Comparison of ENCODE assay signal across 15 cellular contexts in the genomic region with DNA sequence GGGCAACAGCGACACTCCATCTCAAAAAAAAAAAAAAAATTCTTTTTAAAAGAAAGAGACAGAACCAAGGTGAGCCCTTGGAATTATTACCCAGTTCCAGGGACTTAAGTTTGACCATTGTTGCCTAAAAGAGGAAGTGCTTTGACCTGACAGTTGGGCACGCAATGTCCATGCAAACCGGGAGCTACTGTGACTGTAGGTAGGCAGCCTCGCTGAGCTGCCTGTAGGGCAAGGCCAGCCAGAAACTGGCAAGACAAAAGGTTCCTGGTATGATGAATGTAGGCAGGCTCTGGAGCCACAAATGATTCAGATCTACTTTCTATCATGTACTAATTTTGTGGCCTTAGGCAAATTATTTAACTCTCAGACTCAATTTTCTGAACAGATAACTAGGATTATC.
DNase-seq lines count a peak whose midpoint lies in the region; ATAC-seq and TF ChIP-seq lines count a peak whose summit lies in the region.
"Had no signal": no experiment of that assay in that cellular context is flagged by ENCODE, and none has a peak within 500 bp of the region (broad histone marks: within the 10 kb centered on the region; RNA-seq: fewer than 3 reads in every experiment).

No MANE protein-coding gene starts in this region.

- H3K36me3 ChIP-seq in SK-N-SH (replicated peaks in 1 of 2; ENCODE audit: control insufficient read depth in 1 of 2, insufficient read depth in 2 of 2, low read length in 1 of 2), result no peaks in the 10 kb centered on the region
- H3K36me3 ChIP-seq in trophoblast cell (ENCODE audit: control insufficient read depth in 1 of 2, insufficient read depth in 2 of 2, low read length in 2 of 2), result peaks cover 0 to 2% of the 10 kb centered on the region in 2 experiments
- H3K36me3 ChIP-seq: BLaER1, HAP-1 had no signal

- 0 out of 2 replicates have a peak, but pooled peaks have one; percentile 3 for TF ChIP-seq RAD21 in SK-N-SH (IDR thresholded peaks at IDR 0.05; ENCODE audit: low read length)

- POLR2A ChIA-PET in SK-N-SH (lab: Yijun Ruan, JAX), result no interaction called here

- no peaks in the 10 kb centered on the region for H3F3A ChIP-seq in SK-N-SH (replicated peaks; ENCODE audit: insufficient read depth)

- H3K27ac ChIP-seq in SK-N-SH (ENCODE audit: low read depth in 2 of 2, low read length in 1 of 2), result no peak overlapping the region
- peak overlapping the region; percentile 7 for H3K27ac ChIP-seq in trophoblast cell (ENCODE audit: low read depth, low read length)
- H3K27ac ChIP-seq: 22Rv1, BLaER1, HL-60 had no signal

- H3K79me1 ChIP-seq in trophoblast cell (ENCODE audit: low read length), result peaks cover 38% of the 10 kb centered on the region

- H3K9ac ChIP-seq in SK-N-SH (no peak overlapping the region), trophoblast cell (ENCODE audit: low read length) (no peak overlapping the region)
- H3K9ac ChIP-seq: BLaER1 had no signal

- H3K4me3 ChIP-seq in SK-N-SH (ENCODE audit: low read depth in 2 of 2, low read length in 1 of 2) (no peak overlapping the region), epithelial cell of esophagus (ENCODE audit: low read length) (no peak overlapping the region), trophoblast cell (ENCODE audit: low read depth, low read length) (no peak overlapping the region)
- H3K4me3 ChIP-seq: BLaER1, HAP-1 had no signal

- H3K79me2 ChIP-seq in SK-N-SH (ENCODE audit: insufficient read depth), result no peaks in the 10 kb centered on the region
- H3K79me2 ChIP-seq in trophoblast cell (ENCODE audit: control insufficient read depth, insufficient read depth, low read length, poor library complexity), result peaks cover 9% of the 10 kb centered on the region

- no peak for TF ChIP-seq CTCF in SK-N-SH (IDR thresholded peaks at IDR 0.05)
- no peak for TF ChIP-seq CTCF in epithelial cell of esophagus (IDR thresholded peaks at IDR 0.05; ENCODE audit: insufficient read depth, low read depth, low read length, missing control alignments)

- H3K9me3 ChIP-seq in SK-N-SH, result no peaks in the 10 kb centered on the region
- no peaks in the 10 kb centered on the region for H3K9me3 ChIP-seq in trophoblast cell (ENCODE audit: insufficient read depth, low read depth, low read length)
- H3K9me3 ChIP-seq: HAP-1 had no signal

- H4K20me1 ChIP-seq in SK-N-SH (ENCODE audit: insufficient read depth), result no peaks in the 10 kb centered on the region
- H4K20me1 ChIP-seq: BLaER1 had no signal

- H2BK120ac ChIP-seq in trophoblast cell (ENCODE audit: insufficient read depth, low read length, poor library complexity), result peak overlapping the region; percentile 87

- H2BK12ac ChIP-seq in trophoblast cell (ENCODE audit: low read length), result peak overlapping the region; percentile 98

- CTCF ChIA-PET in SK-N-SH (lab: Yijun Ruan, JAX), result interaction anchor here (0.6 to 1.4 kb wide), 2 partner anchors 16 to 119 kb away, joined by 3 read pairs; no protein-coding TSS in a partner anchor

- no peak overlapping the region for H3K18ac ChIP-seq in trophoblast cell (ENCODE audit: low read length)

- H3K9me2 ChIP-seq in SK-N-SH, result no peaks in the 10 kb centered on the region

- TF ChIP-seq EP300 in SK-N-SH (IDR thresholded peaks at IDR 0.05; ENCODE audit: borderline replicate concordance in 1 of 2, low read depth in 1 of 2, low read length in 1 of 2), result no peak

- peak overlapping the region; percentile 57 for H3K4ac ChIP-seq in trophoblast cell (ENCODE audit: low read depth, low read length)

- peak overlapping the region; percentile 71 for H2BK5ac ChIP-seq in trophoblast cell (ENCODE audit: low read depth, low read length, poor library complexity)

- H4K12ac ChIP-seq in trophoblast cell (ENCODE audit: low read depth, low read length), result no peak overlapping the region

- WGBS in SK-N-SH (ENCODE audit: low lambda C conversion rate), result 62% methylated on average over 4 of the region's 4 CpGs
- no CpG with 5 or more reads among the region's 4 CpGs for WGBS in trophoblast cell (ENCODE audit: extremely low coverage, insufficient coverage, insufficient read length)

- H3K4me1 ChIP-seq in SK-N-SH (ENCODE audit: control insufficient read depth in 1 of 2, insufficient read depth in 2 of 2, low read depth in 1 of 2, low read length in 1 of 2) (peaks cover 0 to 2% of the 10 kb centered on the region in 2 experiments; a peak in 1 of 4 replicates), trophoblast cell (ENCODE audit: control insufficient read depth in 1 of 2, insufficient read depth in 2 of 2, low read length in 2 of 2) (peaks cover 13 to 17% of the 10 kb centered on the region in 2 experiments)
- H3K4me1 ChIP-seq: Caco-2, HAP-1 had no signal

- peak overlapping the region; percentile 91 for H2AK5ac ChIP-seq in trophoblast cell (ENCODE audit: low read length)

- H3K27me3 ChIP-seq in SK-N-SH (ENCODE audit: insufficient read depth) (no peaks in the 10 kb centered on the region), trophoblast cell (ENCODE audit: insufficient read depth, low read length) (no peaks in the 10 kb centered on the region)
- H3K27me3 ChIP-seq: BLaER1 had no signal

- H4K8ac ChIP-seq in trophoblast cell (ENCODE audit: low read depth, low read length), result peak overlapping the region; percentile 70

- no peak overlapping the region for H2AFZ ChIP-seq in SK-N-SH (ENCODE audit: low read depth)
- no peak overlapping the region for H2AFZ ChIP-seq in trophoblast cell (ENCODE audit: insufficient read depth, low read length, poor library complexity)

- DNase-seq in SK-N-SH (peak; percentile 12), UCSD-AML1 (lab: John Stamatoyannopoulos, UW; ENCODE audit: unreplicated experiment) (peak; percentile 11), epithelial cell of esophagus (ENCODE audit: low read depth) (peak; percentile 74), trophoblast cell (peak; percentile 54 to 66), HUDEP-2 (lab: John Stamatoyannopoulos, UW; ENCODE audit: unreplicated experiment in 76 of 76) (no peak)
- DNase-seq: Caco-2; CD8-positive, alpha-beta memory T cell; GF-D8 had no signal

- H3K4me2 ChIP-seq in SK-N-SH, result no peak overlapping the region
- H3K4me2 ChIP-seq in trophoblast cell (ENCODE audit: low read length), result no peak overlapping the region
- H3K4me2 ChIP-seq: BLaER1 had no signal

- ATAC-seq in SK-N-SH treated with all-trans-retinoic acid at 6 μM for 48 hours (no peak), GM21723 (IDR thresholded peaks at IDR 0.05; ENCODE audit: unreplicated experiment) (no peak), HG02885 (IDR thresholded peaks at IDR 0.05; ENCODE audit: poor library complexity, unreplicated experiment) (no peak)

- H3K14ac ChIP-seq in trophoblast cell (ENCODE audit: low read length), result peak overlapping the region; percentile 75

- peak overlapping the region; percentile 94 for H4K91ac ChIP-seq in trophoblast cell (ENCODE audit: low read depth, low read length)

- H3K23ac ChIP-seq in trophoblast cell (ENCODE audit: low read length), result no peak overlapping the region

TF ChIP-seq in SK-N-SH, 30 proteins besides CTCF, POLR2A, EP300 and RAD21:
- TF ChIP-seq JUND (IDR thresholded peaks at IDR 0.05) (no peak), RCOR1 (IDR thresholded peaks at IDR 0.05; ENCODE audit: low read length) (peak; percentile 32; the same call in 1 of the 2 replicates)

TF ChIP-seq in SK-N-SH treated with all-trans-retinoic acid at 6 μM for 48 hours, 23 proteins besides CTCF, POLR2A, EP300 and RAD21 (continues in another document):
- TF ChIP-seq TCF4 (CRISPR knock-in tag; IDR thresholded peaks at IDR 0.05; ENCODE audit: borderline replicate concordance), result no peak
- TF ChIP-seq ZC3H10 (CRISPR knock-in tag; IDR thresholded peaks at IDR 0.05), result no peak
- TF ChIP-seq PPARA (CRISPR knock-in tag; IDR thresholded peaks at IDR 0.05; ENCODE audit: borderline replicate concordance), result no peak
- TF ChIP-seq, protein P1, sequence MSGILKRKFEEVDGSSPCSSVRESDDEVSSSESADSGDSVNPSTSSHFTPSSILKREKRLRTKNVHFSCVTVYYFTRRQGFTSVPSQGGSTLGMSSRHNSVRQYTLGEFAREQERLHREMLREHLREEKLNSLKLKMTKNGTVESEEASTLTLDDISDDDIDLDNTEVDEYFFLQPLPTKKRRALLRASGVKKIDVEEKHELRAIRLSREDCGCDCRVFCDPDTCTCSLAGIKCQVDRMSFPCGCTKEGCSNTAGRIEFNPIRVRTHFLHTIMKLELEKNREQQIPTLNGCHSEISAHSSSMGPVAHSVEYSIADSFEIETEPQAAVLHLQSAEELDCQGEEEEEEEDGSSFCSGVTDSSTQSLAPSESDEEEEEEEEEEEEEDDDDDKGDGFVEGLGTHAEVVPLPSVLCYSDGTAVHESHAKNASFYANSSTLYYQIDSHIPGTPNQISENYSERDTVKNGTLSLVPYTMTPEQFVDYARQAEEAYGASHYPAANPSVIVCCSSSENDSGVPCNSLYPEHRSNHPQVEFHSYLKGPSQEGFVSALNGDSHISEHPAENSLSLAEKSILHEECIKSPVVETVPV (CRISPR knock-in tag; IDR thresholded peaks at IDR 0.05), result no peak
- TF ChIP-seq, protein P2, sequence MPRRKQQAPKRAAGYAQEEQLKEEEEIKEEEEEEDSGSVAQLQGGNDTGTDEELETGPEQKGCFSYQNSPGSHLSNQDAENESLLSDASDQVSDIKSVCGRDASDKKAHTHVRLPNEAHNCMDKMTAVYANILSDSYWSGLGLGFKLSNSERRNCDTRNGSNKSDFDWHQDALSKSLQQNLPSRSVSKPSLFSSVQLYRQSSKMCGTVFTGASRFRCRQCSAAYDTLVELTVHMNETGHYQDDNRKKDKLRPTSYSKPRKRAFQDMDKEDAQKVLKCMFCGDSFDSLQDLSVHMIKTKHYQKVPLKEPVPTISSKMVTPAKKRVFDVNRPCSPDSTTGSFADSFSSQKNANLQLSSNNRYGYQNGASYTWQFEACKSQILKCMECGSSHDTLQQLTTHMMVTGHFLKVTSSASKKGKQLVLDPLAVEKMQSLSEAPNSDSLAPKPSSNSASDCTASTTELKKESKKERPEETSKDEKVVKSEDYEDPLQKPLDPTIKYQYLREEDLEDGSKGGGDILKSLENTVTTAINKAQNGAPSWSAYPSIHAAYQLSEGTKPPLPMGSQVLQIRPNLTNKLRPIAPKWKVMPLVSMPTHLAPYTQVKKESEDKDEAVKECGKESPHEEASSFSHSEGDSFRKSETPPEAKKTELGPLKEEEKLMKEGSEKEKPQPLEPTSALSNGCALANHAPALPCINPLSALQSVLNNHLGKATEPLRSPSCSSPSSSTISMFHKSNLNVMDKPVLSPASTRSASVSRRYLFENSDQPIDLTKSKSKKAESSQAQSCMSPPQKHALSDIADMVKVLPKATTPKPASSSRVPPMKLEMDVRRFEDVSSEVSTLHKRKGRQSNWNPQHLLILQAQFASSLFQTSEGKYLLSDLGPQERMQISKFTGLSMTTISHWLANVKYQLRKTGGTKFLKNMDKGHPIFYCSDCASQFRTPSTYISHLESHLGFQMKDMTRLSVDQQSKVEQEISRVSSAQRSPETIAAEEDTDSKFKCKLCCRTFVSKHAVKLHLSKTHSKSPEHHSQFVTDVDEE (CRISPR knock-in tag; IDR thresholded peaks at IDR 0.05), result no peak
- no peak for TF ChIP-seq CSDC2 (CRISPR knock-in tag; IDR thresholded peaks at IDR 0.05)
- TF ChIP-seq ZNF70 (CRISPR knock-in tag; IDR thresholded peaks at IDR 0.05), result no peak
- TF ChIP-seq BACH2 (CRISPR knock-in tag; IDR thresholded peaks at IDR 0.05; ENCODE audit: borderline replicate concordance), result no peak
- no peak for TF ChIP-seq ZNF8 (CRISPR knock-in tag; IDR thresholded peaks at IDR 0.05)

Comparison
In these comparisons a context has a peak if more than half of its experiments do, and no peak if none do; other contexts are left out.
1. DNase-seq: peak in SK-N-SH (single experiment), UCSD-AML1 (single experiment), epithelial cell of esophagus (single experiment) and trophoblast cell (2 of 2); none in HUDEP-2 (0 of 76).